In the genomic region with DNA sequence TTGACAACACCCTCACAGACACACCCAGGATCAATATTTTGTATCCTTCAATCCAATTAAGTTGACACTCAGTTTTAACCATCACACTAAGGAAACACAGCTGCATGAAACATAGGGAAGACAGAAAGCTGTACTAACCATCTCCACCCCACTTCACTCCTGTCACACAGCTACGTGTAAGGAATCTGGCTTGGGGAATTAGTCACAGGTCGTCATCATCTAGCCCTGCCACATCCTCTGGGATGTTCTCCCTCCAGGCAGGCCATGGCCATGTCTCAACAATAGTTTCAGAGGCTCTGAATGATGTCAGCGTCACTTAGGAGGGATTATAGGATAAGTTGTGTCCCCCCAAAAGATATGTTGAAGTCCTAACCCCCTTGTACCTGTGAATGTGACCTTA, we compare ENCODE assay signal across 26 cellular contexts.
A peak's percentile ranks its signal among the peaks of the same experiment; 100 is the strongest.
DNase-seq lines count a peak whose midpoint lies in the region; ATAC-seq, FAIRE-seq and TF ChIP-seq lines count a peak whose summit lies in the region.
"Had no signal": no experiment of that assay in that cellular context is flagged by ENCODE, and none has a peak within 500 bp of the region (broad histone marks: within the 10 kb centered on the region; RNA-seq: fewer than 3 reads in every experiment).

No MANE protein-coding gene starts in this region.

- peak; percentile 45 for FAIRE-seq in H54 (lab: Jason Lieb, UNC)
- FAIRE-seq: A204.1, GM12891 had no signal

- no peaks in the 10 kb centered on the region for H3K9me3 ChIP-seq in HAP-1
- H3K9me3 ChIP-seq: psoas muscle, uterus had no signal

- POLR2A ChIA-PET in RWPE1 (lab: Yijun Ruan, JAX; ENCODE audit: low non-redundant PET) = no interaction called here

- H3K36me3 ChIP-seq in HAP-1 (replicated peaks) = no peaks in the 10 kb centered on the region
- H3K36me3 ChIP-seq: uterus had no signal

- no peaks in the 10 kb centered on the region for H3K4me1 ChIP-seq in HAP-1
- H3K4me1 ChIP-seq: psoas muscle, uterus had no signal

- no peak overlapping the region for H3K27ac ChIP-seq in RWPE1
- H3K27ac ChIP-seq: psoas muscle, uterus had no signal

- in situ Hi-C loops in HAP-1 (cut with MboI; ENCODE audit: low sequenced_read_pairs) = no loop called here

- no peak for ATAC-seq in GM21367 (IDR thresholded peaks at IDR 0.05; ENCODE audit: unreplicated experiment)
- ATAC-seq: left cardiac atrium, psoas muscle, Right ventricle myocardium inferior had no signal

- DNase-seq in AG08395 (ENCODE audit: low spot score) = peak; percentile 59
- DNase-seq in H54 (ENCODE audit: insufficient read length, low spot score) = no peak
- peak; percentile 19 for DNase-seq in RWPE1 (ENCODE audit: low spot score)
- DNase-seq in fibroblast of mammary gland (ENCODE audit: low read depth) = peak; percentile 45
- DNase-seq in NCI-H1092 (lab: John Stamatoyannopoulos, UW) = no peak
- DNase-seq in GF-D8 (lab: John Stamatoyannopoulos, UW) = no peak
- no peak for DNase-seq in HAP-1 (ENCODE audit: low spot score in 2 of 2)
- DNase-seq: activated B cell treated with CpG ODN at 0.5 μM for 24 hours; activated CD4-positive, alpha-beta T cell treated with anti-CD3 and anti-CD28 coated beads, Interleukin-2, amount 50 U/mL, for 4 hours; activated CD8-positive, alpha-beta memory T cell treated with anti-CD3 and anti-CD28 coated beads, Interleukin-2, amount 50 U/mL, for 4 hours; COR-L47; cortex of kidney; DMS79; endodermal cell; Karpas-422; left cardiac atrium; NCI-H1930; NCI-H526; psoas muscle; stimulated activated CD4-positive, alpha-beta T cell treated with anti-CD3 and anti-CD28 coated beads, Interleukin-2, amount 100 ng/mL, for 24 hours; uterus had no signal

- no peak overlapping the region for H3K4me3 ChIP-seq in fibroblast of mammary gland (ENCODE audit: control insufficient read depth, low read depth, low read length)
- no peak overlapping the region for H3K4me3 ChIP-seq in HAP-1
- H3K4me3 ChIP-seq: psoas muscle, skin epidermis, uterus had no signal

- no peaks in the 10 kb centered on the region for H3K27me3 ChIP-seq in HAP-1 (ENCODE audit: low read depth)
- H3K27me3 ChIP-seq: uterus had no signal

- TF ChIP-seq CTCF in RWPE1 (conservative IDR thresholded peaks at IDR 0.05; ENCODE audit: low read depth) (no peak), fibroblast of mammary gland (conservative IDR thresholded peaks at IDR 0.05; ENCODE audit: control insufficient read depth, insufficient read depth, low read depth, low read length) (no peak)

- TF ChIP-seq POLR2A in H54 (IDR thresholded peaks at IDR 0.05; ENCODE audit: low read depth, low read length) = no peak

- CTCF ChIA-PET in RWPE1 (lab: Yijun Ruan, JAX) = no interaction called here

Comparison
In these comparisons a context has a peak if more than half of its experiments do, and no peak if none do; other contexts are left out.
1. DNase-seq: peak in AG08395 (single experiment), RWPE1 (single experiment) and fibroblast of mammary gland (single experiment); none in H54 (single experiment), NCI-H1092 (single experiment), GF-D8 (single experiment) and HAP-1 (0 of 2).